Comparison of ENCODE assay signal across 33 cellular contexts in the genomic region with DNA sequence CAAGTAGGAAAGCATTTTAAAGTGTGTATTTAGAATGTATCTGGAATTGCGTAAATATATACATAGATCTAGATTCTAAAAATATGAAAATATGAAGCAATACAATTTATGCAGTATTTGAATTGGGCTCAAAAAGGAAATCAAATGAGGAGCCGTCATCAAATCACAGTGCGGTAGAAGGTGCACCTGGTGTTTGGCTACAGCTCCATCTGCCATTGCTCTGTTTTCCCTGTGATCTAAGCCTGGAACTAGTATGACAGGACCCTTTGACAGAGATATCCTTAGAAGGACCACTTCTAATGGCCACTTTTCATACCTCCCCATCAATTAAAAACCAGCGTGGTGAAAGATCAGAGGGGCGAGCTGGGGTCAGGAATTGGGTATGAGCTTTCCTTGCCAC.
DNase-seq lines count a peak whose midpoint lies in the region; FAIRE-seq and TF ChIP-seq lines count a peak whose summit lies in the region.
"Had no signal": no experiment of that assay in that cellular context is flagged by ENCODE, and none has a peak within 500 bp of the region (broad histone marks: within the 10 kb centered on the region; RNA-seq: fewer than 3 reads in every experiment).

No MANE protein-coding gene starts in this region.

- no peak for FAIRE-seq in small intestine (lab: Jason Lieb, UNC)
- no peak for FAIRE-seq in HTR-8/SVneo (lab: Jason Lieb, UNC)
- FAIRE-seq: astrocyte, endometrium had no signal

- H3K4me3 ChIP-seq in mammary epithelial cell (replicated peaks in 1 of 3; ENCODE audit: insufficient read depth in 1 of 3, low read depth in 2 of 3, low read length in 3 of 3) (no peak overlapping the region), neural progenitor cell (no peak overlapping the region), small intestine (ENCODE audit: low read depth in 1 of 2, low read length in 2 of 2) (no peak overlapping the region), HAP-1 (no peak overlapping the region)
- H3K4me3 ChIP-seq: gastroesophageal sphincter, skin epidermis, thyroid gland had no signal

- no peaks in the 10 kb centered on the region for H3F3A ChIP-seq in neural progenitor cell (ENCODE audit: low read depth)

- H3K4me3 Mint-ChIP-seq in neural progenitor cell: no peak overlapping the region
- H3K4me3 Mint-ChIP-seq: activated CD4-positive, alpha-beta memory T cell treated with anti-CD3 and anti-CD28 coated beads, Interleukin-2, amount 10 ng/mL, durations not matched to agents 7 days and 5 days; activated naive CD8-positive, alpha-beta T cell; activated T-helper 17 cell treated with anti-CD3 and anti-CD28 coated beads, Interleukin-2, amount 50 U/mL, for 72 hours; CD8-positive, alpha-beta T cell; naive thymus-derived CD4-positive, alpha-beta T cell; stimulated activated naive CD8-positive, alpha-beta T cell treated with anti-CD3 and anti-CD28 coated beads, Interleukin-15, amount 100 ng/mL, for 72 hours; T-helper 17 cell had no signal

- dilution Hi-C loops in mammary epithelial cell (cut with HindIII; ENCODE audit: low sequenced_read_pairs): no loop called here

- H4K20me1 ChIP-seq in mammary epithelial cell (ENCODE audit: insufficient read depth, low read length): no peaks in the 10 kb centered on the region
- H4K20me1 ChIP-seq in neural progenitor cell (ENCODE audit: low read depth): no peaks in the 10 kb centered on the region

- H3K36me3 Mint-ChIP-seq in neural progenitor cell: peaks cover 2% of the 10 kb centered on the region
- H3K36me3 Mint-ChIP-seq: activated naive CD8-positive, alpha-beta T cell; CD8-positive, alpha-beta T cell had no signal

- H3K27me3 ChIP-seq in mammary epithelial cell (ENCODE audit: insufficient read depth, low read length) (no peaks in the 10 kb centered on the region), neural progenitor cell (no peaks in the 10 kb centered on the region), small intestine (ENCODE audit: control insufficient read depth in 2 of 2, insufficient read depth in 2 of 2, low read length in 2 of 2) (no peaks in the 10 kb centered on the region), HAP-1 (ENCODE audit: low read depth) (no peaks in the 10 kb centered on the region)
- H3K27me3 ChIP-seq: gastroesophageal sphincter, thyroid gland had no signal

- intact Hi-C loops in mammary epithelial cell (cut with micrococcal nuclease): no loop called here

- H3K79me2 ChIP-seq in mammary epithelial cell (ENCODE audit: insufficient read depth, low read length): peaks cover 7% of the 10 kb centered on the region
- no peaks in the 10 kb centered on the region for H3K79me2 ChIP-seq in neural progenitor cell (ENCODE audit: low read depth)

- H3K27ac Mint-ChIP-seq in neural progenitor cell: no peak overlapping the region
- H3K27ac Mint-ChIP-seq: activated CD4-positive, alpha-beta memory T cell treated with anti-CD3 and anti-CD28 coated beads, Interleukin-2, amount 10 ng/mL, durations not matched to agents 7 days and 5 days; activated naive CD8-positive, alpha-beta T cell; activated T-helper 17 cell treated with anti-CD3 and anti-CD28 coated beads, Interleukin-2, amount 50 U/mL, for 72 hours; CD8-positive, alpha-beta T cell; naive thymus-derived CD4-positive, alpha-beta T cell; stimulated activated naive CD8-positive, alpha-beta T cell treated with anti-CD3 and anti-CD28 coated beads, Interleukin-15, amount 100 ng/mL, for 72 hours; T-helper 17 cell had no signal

- H3K4me1 ChIP-seq in mammary epithelial cell (ENCODE audit: insufficient read depth, low read length) (peaks cover 37% of the 10 kb centered on the region), neural progenitor cell (peaks cover 34% of the 10 kb centered on the region), small intestine (ENCODE audit: control insufficient read depth in 2 of 2, insufficient read depth in 1 of 2, low read depth in 1 of 2, low read length in 1 of 2) (no peaks in the 10 kb centered on the region), HAP-1 (peaks cover 11% of the 10 kb centered on the region)

- 98% methylated on average over 5 of the region's 5 CpGs for WGBS in mammary epithelial cell (ENCODE audit: low coverage, missing lambda C conversion rate)
- 92 to 97% (median 96%) methylated on average over 5 of the region's 5 CpGs for WGBS in small intestine, 3 donors

- in situ Hi-C loops in mammary epithelial cell (cut with MboI; ENCODE audit: low sequenced_read_pairs in 2 of 2): no loop called here
- in situ Hi-C loops in HAP-1 (cut with MboI; ENCODE audit: low sequenced_read_pairs): no loop called here

- H3K27ac ChIP-seq in mammary epithelial cell (ENCODE audit: insufficient read depth, low read depth, low read length) (peak overlapping the region; percentile 90), neural progenitor cell (no peak overlapping the region), small intestine (ENCODE audit: low read depth in 1 of 2, low read length in 1 of 2) (no peak overlapping the region)
- H3K27ac ChIP-seq: gastroesophageal sphincter, RWPE1, skin epidermis had no signal

- CTCF ChIA-PET in mammary epithelial cell (lab: Charles Lee; ENCODE audit: low non-redundant PET): interaction anchor here (0.6 kb wide), 2 partner anchors 17 to 164 kb away, joined by 3 read pairs; no protein-coding TSS in a partner anchor

- no TSS peak for BruUV-seq in mammary epithelial cell (replicated peaks; lab: Mats Ljungman, UMichigan)

- TF ChIP-seq CTCF in mammary epithelial cell (conservative IDR thresholded peaks at IDR 0.05 in 1 of 2, IDR thresholded peaks at IDR 0.05 in 1 of 2; ENCODE audit: extremely low read depth in 1 of 2, insufficient read depth in 1 of 2, low read depth in 1 of 2, low read length in 2 of 2) (no peak), neural progenitor cell (IDR thresholded peaks at IDR 0.05) (no peak)

- no peak overlapping the region for H3K9ac ChIP-seq in mammary epithelial cell (ENCODE audit: insufficient read depth, low read length)
- no peak overlapping the region for H3K9ac ChIP-seq in neural progenitor cell
- H3K9ac ChIP-seq: SK-N-SH had no signal

- peaks cover 10% of the 10 kb centered on the region for H3K27me3 Mint-ChIP-seq in neural progenitor cell (ENCODE audit: insufficient read depth, low read depth)
- H3K27me3 Mint-ChIP-seq: activated CD4-positive, alpha-beta memory T cell treated with anti-CD3 and anti-CD28 coated beads, Interleukin-2, amount 10 ng/mL, durations not matched to agents 7 days and 5 days; activated naive CD8-positive, alpha-beta T cell; activated T-helper 17 cell treated with anti-CD3 and anti-CD28 coated beads, Interleukin-2, amount 50 U/mL, for 72 hours; stimulated activated naive CD8-positive, alpha-beta T cell treated with anti-CD3 and anti-CD28 coated beads, Interleukin-15, amount 100 ng/mL, for 72 hours had no signal

- H3K36me3 ChIP-seq in mammary epithelial cell (ENCODE audit: insufficient read depth, low read length) (no peaks in the 10 kb centered on the region), neural progenitor cell (no peaks in the 10 kb centered on the region), small intestine (ENCODE audit: control insufficient read depth in 2 of 2, insufficient read depth in 2 of 2, low read length in 2 of 2) (no peaks in the 10 kb centered on the region), HAP-1 (replicated peaks) (0 out of 2 replicates have a peak, but pooled peaks cover 2% of the 10 kb centered on the region)
- H3K36me3 ChIP-seq: gastroesophageal sphincter, thyroid gland had no signal

- H3K4me1 Mint-ChIP-seq in neural progenitor cell: peaks cover 38% of the 10 kb centered on the region
- H3K4me1 Mint-ChIP-seq: activated T-helper 17 cell treated with anti-CD3 and anti-CD28 coated beads, Interleukin-2, amount 50 U/mL, for 72 hours; naive thymus-derived CD4-positive, alpha-beta T cell; T-helper 17 cell had no signal

- no peak overlapping the region for H3K4me2 ChIP-seq in mammary epithelial cell (ENCODE audit: insufficient read depth, low read depth, low read length)
- H3K4me2 ChIP-seq in neural progenitor cell: peak overlapping the region; percentile 30
- H3K4me2 ChIP-seq: SK-N-SH had no signal

- H3K9me3 ChIP-seq in mammary epithelial cell (replicated peaks; ENCODE audit: insufficient read depth, low read length) (no peaks in the 10 kb centered on the region), neural progenitor cell (ENCODE audit: low read depth) (no peaks in the 10 kb centered on the region), small intestine (ENCODE audit: control insufficient read depth, low read depth) (no peaks in the 10 kb centered on the region), HAP-1 (no peaks in the 10 kb centered on the region)
- H3K9me3 ChIP-seq: gastroesophageal sphincter, SK-N-SH, thyroid gland had no signal

- no peak overlapping the region for H2AFZ ChIP-seq in mammary epithelial cell (ENCODE audit: low read depth, low read length)
- H2AFZ ChIP-seq in neural progenitor cell (replicated peaks): no peak overlapping the region

- DNase-seq in NCI-H510A treated with DMSO at 0.1 percent for 48 hours (lab: John Stamatoyannopoulos, UW) (peak; percentile 48), NCI-H510A (lab: John Stamatoyannopoulos, UW) (no peak), NCI-H2029 treated with DMSO at 0.1 percent for 48 hours (lab: John Stamatoyannopoulos, UW) (peak; percentile 72), mammary epithelial cell (no peak), neural progenitor cell (ENCODE audit: low spot score) (no peak), small intestine (no peak), HTR-8/SVneo (ENCODE audit: insufficient read length, low spot score) (no peak), HAP-1 (ENCODE audit: low spot score in 2 of 2) (no peak)
- DNase-seq: 8988T; activated CD4-positive, alpha-beta memory T cell treated with anti-CD3 and anti-CD28 coated beads, Interleukin-2, amount 10 ng/mL, durations not matched to agents 7 days and 5 days; activated CD4-positive, alpha-beta T cell treated with anti-CD3 and anti-CD28 coated beads for 1 hour; activated CD8-positive, alpha-beta memory T cell treated with anti-CD3 and anti-CD28 coated beads, Interleukin-2, amount 50 U/mL, for 48 hours; AML-193; CD8-positive, alpha-beta T cell; central memory CD4-positive, alpha-beta T cell; dermis blood vessel endothelial cell; islet precursor cell; midbrain; naive thymus-derived CD4-positive, alpha-beta T cell; NCI-H1436; NCI-H2227 treated with DMSO at 0.1 percent for 48 hours; SK-N-SH; stimulated activated CD8-positive, alpha-beta memory T cell treated with anti-CD3 and anti-CD28 coated beads, Interleukin-4, amount 100 ng/mL, for 48 hours; stimulated activated naive CD8-positive, alpha-beta T cell treated with anti-CD3 and anti-CD28 coated beads, Interleukin-15, amount 100 ng/mL, for 72 hours; T-helper 17 cell; thyroid gland had no signal

- H3K9me3 Mint-ChIP-seq in neural progenitor cell: no peaks in the 10 kb centered on the region
- H3K9me3 Mint-ChIP-seq: activated CD4-positive, alpha-beta memory T cell treated with anti-CD3 and anti-CD28 coated beads, Interleukin-2, amount 10 ng/mL, durations not matched to agents 7 days and 5 days; activated T-helper 17 cell treated with anti-CD3 and anti-CD28 coated beads, Interleukin-2, amount 50 U/mL, for 72 hours; CD8-positive, alpha-beta T cell; naive thymus-derived CD4-positive, alpha-beta T cell; stimulated activated naive CD8-positive, alpha-beta T cell treated with anti-CD3 and anti-CD28 coated beads, Interleukin-15, amount 100 ng/mL, for 72 hours had no signal

Comparison
In these comparisons a context has a peak if more than half of its experiments do, and no peak if none do; other contexts are left out.
1. DNase-seq: peak in NCI-H510A treated with DMSO at 0.1 percent for 48 hours (single experiment) and NCI-H2029 treated with DMSO at 0.1 percent for 48 hours (single experiment); none in NCI-H510A (single experiment), mammary epithelial cell (single experiment), neural progenitor cell (single experiment), small intestine (single experiment), HTR-8/SVneo (single experiment) and HAP-1 (0 of 2).